ENCODE assay signal across 1 cellular context in genomic region chr11:65892661-65893317, GRCh38.
TF ChIP-seq lines count a peak whose summit lies in the region.

No MANE protein-coding gene starts in this region.

TF ChIP-seq in SK-N-SH, 30 proteins besides CTCF, POLR2A, EP300 and RAD21 (continued from another document):
- TF ChIP-seq ZBTB33 (IDR thresholded peaks at IDR 0.05; ENCODE audit: borderline replicate concordance, low read depth) = no peak
- no peak for TF ChIP-seq CHD2 (IDR thresholded peaks at IDR 0.05; ENCODE audit: low read length, partially characterized antibody)
- TF ChIP-seq POLR2AphosphoS5 (IDR thresholded peaks at IDR 0.05; ENCODE audit: low read depth, low read length) = no peak; the same call in none of the 2 replicates
- TF ChIP-seq PBX3 (IDR thresholded peaks at IDR 0.05) = no peak
- TF ChIP-seq GATA2 (CRISPR knock-in tag; IDR thresholded peaks at IDR 0.05) = no peak
